In genomic region chr12:102390068-102390467, GRCh38 we compare ENCODE assay signal across 34 cellular contexts.
"Had no signal": no experiment of that assay in that cellular context is flagged by ENCODE, and none has a peak within 500 bp of the region (broad histone marks: within the 10 kb centered on the region; RNA-seq: fewer than 3 reads in every experiment).

No MANE protein-coding gene starts in this region.

- H3K36me3 ChIP-seq: left lung, lower lobe of right lung, neural progenitor cell, neutrophil, right atrium auricular region, right lobe of liver, thyroid gland, transverse colon, upper lobe of left lung had no signal

- H3K79me2 ChIP-seq: parathyroid adenoma had no signal

- H3K9ac ChIP-seq: neural progenitor cell, parathyroid adenoma had no signal

- H3K4me1 ChIP-seq: lower lobe of right lung, neural progenitor cell, parathyroid adenoma, right atrium auricular region, right lobe of liver, thyroid gland, transverse colon, upper lobe of left lung had no signal

- H3K9me3 ChIP-seq: left lung, lower lobe of right lung, neutrophil, right atrium auricular region, right lobe of liver, testis, thyroid gland, transverse colon, upper lobe of left lung had no signal

- ATAC-seq: left colon; left lung; lower lobe of right lung; natural killer cell; right lobe of liver; stimulated activated memory B cell treated with anti-CD40 and anti-IgM and Interleukin-4, amounts not matched to agents 10 μg/mL and 1 μg/mL and 100 μg/mL, for 72 hours; stimulated activated naive CD8-positive, alpha-beta T cell treated with anti-CD3 and anti-CD28 coated beads, Interleukin-15, amount 100 ng/mL, for 72 hours had no signal

- H3K27ac Mint-ChIP-seq: immature natural killer cell; mesothelial cell of epicardium; naive B cell; natural killer cell; nephron progenitor cell; neural progenitor cell; progenitor cell of endocrine pancreas; stimulated activated memory B cell treated with anti-CD40 and anti-IgM and Interleukin-4, amounts not matched to agents 10 μg/mL and 1 μg/mL and 100 μg/mL, for 72 hours; stimulated activated naive CD8-positive, alpha-beta T cell treated with anti-CD3 and anti-CD28 coated beads, Interleukin-15, amount 100 ng/mL, for 72 hours had no signal

- H3K9me3 Mint-ChIP-seq: naive B cell; neural progenitor cell; stimulated activated naive CD8-positive, alpha-beta T cell treated with anti-CD3 and anti-CD28 coated beads, Interleukin-15, amount 100 ng/mL, for 72 hours had no signal

- H3K36me3 Mint-ChIP-seq: immature natural killer cell; mesothelial cell of epicardium; naive B cell; natural killer cell; neural progenitor cell; stimulated activated memory B cell treated with anti-CD40 and anti-IgM and Interleukin-4, amounts not matched to agents 10 μg/mL and 1 μg/mL and 100 μg/mL, for 72 hours had no signal

- H3K4me3 Mint-ChIP-seq: immature natural killer cell; mesothelial cell of epicardium; naive B cell; natural killer cell; nephron progenitor cell; neural progenitor cell; stimulated activated memory B cell treated with anti-CD40 and anti-IgM and Interleukin-4, amounts not matched to agents 10 μg/mL and 1 μg/mL and 100 μg/mL, for 72 hours; stimulated activated naive CD8-positive, alpha-beta T cell treated with anti-CD3 and anti-CD28 coated beads, Interleukin-15, amount 100 ng/mL, for 72 hours had no signal

- H2AFZ ChIP-seq: neural progenitor cell, parathyroid adenoma had no signal

- DNase-seq: hypothalamus; immature natural killer cell; kidney; left colon; left lung; lower lobe of right lung; mammary epithelial cell; mesendoderm; naive B cell; natural killer cell; nephron progenitor cell; occipital lobe; right lobe of liver; stimulated activated CD4-positive, alpha-beta T cell treated with anti-CD3 and anti-CD28 coated beads, Interleukin-1b, Interleukin-23, amount 100 ng/mL, for 48 hours; stimulated activated CD4-positive, alpha-beta T cell treated with anti-CD3 and anti-CD28 coated beads, Interleukin-2, amount 100 ng/mL, for 48 hours; stimulated activated CD4-positive, alpha-beta T cell treated with anti-CD3 and anti-CD28 coated beads, Interleukin-4, amount 100 ng/mL, for 4 hours; stimulated activated CD8-positive, alpha-beta memory T cell treated with anti-CD3 and anti-CD28 coated beads, Interleukin-4, amount 100 ng/mL, for 48 hours; stimulated activated naive CD4-positive, alpha-beta T cell treated with Interleukin-2 at 50 U/mL for 16 hours; stimulated activated naive CD8-positive, alpha-beta T cell treated with anti-CD3 and anti-CD28 coated beads, Interleukin-15, amount 100 ng/mL, for 72 hours; substantia nigra; testis; thyroid gland; transverse colon; upper lobe of left lung had no signal

- H3K27ac ChIP-seq: left lung, lower lobe of right lung, neural progenitor cell, neutrophil, parathyroid adenoma, right atrium auricular region, right lobe of liver, testis, thyroid gland, transverse colon, upper lobe of left lung had no signal

- H3K27me3 ChIP-seq: left lung, neural progenitor cell, neutrophil, right atrium auricular region, right lobe of liver, testis, transverse colon, upper lobe of left lung had no signal

- FAIRE-seq: islet of Langerhans, kidney, urothelium cell line had no signal

- H3K4me2 ChIP-seq: neural progenitor cell, smooth muscle cell had no signal

- H3K4me3 ChIP-seq: left lung, lower lobe of right lung, neural progenitor cell, right atrium auricular region, right lobe of liver, smooth muscle cell, testis, thyroid gland, transverse colon, upper lobe of left lung had no signal

- H3K4me1 Mint-ChIP-seq: immature natural killer cell; naive B cell; natural killer cell; nephron progenitor cell; neural progenitor cell; stimulated activated naive CD8-positive, alpha-beta T cell treated with anti-CD3 and anti-CD28 coated beads, Interleukin-15, amount 100 ng/mL, for 72 hours had no signal
